In the genomic region with DNA sequence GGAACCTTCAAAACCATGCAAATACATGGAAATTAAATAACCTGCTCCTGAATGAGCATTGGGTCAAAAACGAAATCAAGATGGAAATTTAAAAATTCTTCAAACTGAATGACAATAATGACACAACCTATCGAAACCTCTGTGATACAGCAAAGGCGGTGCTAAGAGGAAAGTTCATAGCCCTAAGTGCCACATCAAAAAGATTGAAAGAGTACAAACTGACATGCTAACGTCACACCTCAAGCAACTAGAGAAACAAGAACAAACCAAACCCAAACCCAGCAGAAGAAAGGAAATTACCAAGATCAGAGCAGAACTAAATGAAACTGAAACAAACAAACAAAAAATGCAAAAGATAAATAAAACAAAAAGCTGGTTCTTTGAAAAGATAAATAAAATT, we compare ENCODE assay signal across 1 cellular context.
A peak's percentile ranks its signal among the peaks of the same experiment; 100 is the strongest.
TF ChIP-seq lines count a peak whose summit lies in the region.

No MANE protein-coding gene starts in this region.

TF ChIP-seq in K562, 482 proteins besides CTCF, POLR2A, EP300 and RAD21:
- TF ChIP-seq ZNF316 (IDR thresholded peaks at IDR 0.05) (peak; percentile 27; the same call in 1 of the 2 replicates), CBX8 (IDR thresholded peaks at IDR 0.05; ENCODE audit: borderline replicate concordance, extremely low read depth, low read depth, low read length, poor library complexity, severe bottlenecking) (peak; percentile 49)
